ENCODE assay signal across 1 cellular context in genomic region chr1:186054013-186054412, GRCh38.
A peak's percentile ranks its signal among the peaks of the same experiment; 100 is the strongest.
TF ChIP-seq lines count a peak whose summit lies in the region.

No MANE protein-coding gene starts in this region.

TF ChIP-seq in K562, 482 proteins besides CTCF, POLR2A, EP300 and RAD21 (continued from another document and continues in another):
- TF ChIP-seq FOSL1 (tag; conservative IDR thresholded peaks at IDR 0.05) (no peak), FOXM1 (IDR thresholded peaks at IDR 0.05; ENCODE audit: low read depth) (no peak), FOXM1 (CRISPR knock-in tag; IDR thresholded peaks at IDR 0.05; ENCODE audit: low read depth) (no peak), POLR2AphosphoS2 (IDR thresholded peaks at IDR 0.05; ENCODE audit: low read length) (no peak), SNRNP70 (optimal IDR thresholded peaks at IDR 0.05; ENCODE audit: low read depth, low read length) (no peak), ZNF121 (CRISPR knock-in tag; conservative IDR thresholded peaks at IDR 0.05) (no peak), KHSRP (IDR thresholded peaks at IDR 0.05) (no peak), RBBP5 (IDR thresholded peaks at IDR 0.05; ENCODE audit: borderline replicate concordance, insufficient read depth, low read length, poor library complexity, severe bottlenecking) (no peak), WHSC1 (IDR thresholded peaks at IDR 0.05; ENCODE audit: low read length) (no peak), CEBPZ (IDR thresholded peaks at IDR 0.05; ENCODE audit: borderline replicate concordance, low read depth, low read length) (no peak), MYBL2 (IDR thresholded peaks at IDR 0.05; ENCODE audit: low read depth) (peak; percentile 44; the same call in 1 of the 2 replicates), MYBL2 (CRISPR knock-in tag; IDR thresholded peaks at IDR 0.05; ENCODE audit: borderline replicate concordance) (no peak), GABPB1 (CRISPR knock-in tag; IDR thresholded peaks at IDR 0.05) (no peak), GTF2E2 (tag; IDR thresholded peaks at IDR 0.05) (no peak), MBD1 (CRISPR knock-in tag; IDR thresholded peaks at IDR 0.05) (no peak), KDM5B (IDR thresholded peaks at IDR 0.05; ENCODE audit: insufficient replicate concordance, low read depth, low read length) (no peak), ZNF589 (CRISPR knock-in tag; IDR thresholded peaks at IDR 0.05; ENCODE audit: low read depth) (peak; percentile 53; the same call in 1 of the 2 replicates), NCOA2 (IDR thresholded peaks at IDR 0.05; ENCODE audit: partially characterized antibody in 2 of 2) (no peak), POLR3A (IDR thresholded peaks at IDR 0.05; ENCODE audit: borderline replicate concordance, extremely low read depth, insufficient read depth, insufficient read length) (no peak), TCFL5 (CRISPR knock-in tag; conservative IDR thresholded peaks at IDR 0.05) (no peak), ARID1B (IDR thresholded peaks at IDR 0.05) (no peak), NR2C1 (IDR thresholded peaks at IDR 0.05) (no peak), NR2C1 (tag; IDR thresholded peaks at IDR 0.05) (no peak), FOXJ2 (tag; IDR thresholded peaks at IDR 0.05) (no peak), CBFA2T3 (IDR thresholded peaks at IDR 0.05) (peak; percentile 49), TAL1 (IDR thresholded peaks at IDR 0.05) (peak; percentile 13; the same call in 1 of the 2 replicates), CCAR2 (IDR thresholded peaks at IDR 0.05; ENCODE audit: low read depth, low read length) (no peak), PRPF4 (IDR thresholded peaks at IDR 0.05; ENCODE audit: insufficient read depth, low read depth, low read length, poor library complexity, severe bottlenecking) (no peak), ZNF253 (CRISPR knock-in tag; conservative IDR thresholded peaks at IDR 0.05) (no peak), CBX3 (IDR thresholded peaks at IDR 0.05; ENCODE audit: borderline replicate concordance in 1 of 2, low read length in 2 of 2) (0 out of 3 replicates have a peak, but pooled peaks of 1 of the 2 experiments have one; percentile 22), LEF1 (IDR thresholded peaks at IDR 0.05) (no peak), ZNF764 (CRISPR knock-in tag; IDR thresholded peaks at IDR 0.05; ENCODE audit: low read depth) (no peak), SRSF7 (optimal IDR thresholded peaks at IDR 0.05; ENCODE audit: low read depth, low read length) (no peak), CAMTA2 (CRISPR knock-in tag; conservative IDR thresholded peaks at IDR 0.05) (no peak), ZBTB11 (CRISPR knock-in tag; IDR thresholded peaks at IDR 0.05) (no peak), CREB1 (IDR thresholded peaks at IDR 0.05) (no peak), CREB1 (CRISPR knock-in tag; IDR thresholded peaks at IDR 0.05) (no peak), ZFPM2 (CRISPR knock-in tag; IDR thresholded peaks at IDR 0.05) (no peak), MBD2 (IDR thresholded peaks at IDR 0.05; ENCODE audit: borderline replicate concordance, low read depth) (no peak), CBFA2T2 (conservative IDR thresholded peaks at IDR 0.05) (peak; percentile 22; the same call in 1 of the 2 replicates)
- TF ChIP-seq, protein P1, sequence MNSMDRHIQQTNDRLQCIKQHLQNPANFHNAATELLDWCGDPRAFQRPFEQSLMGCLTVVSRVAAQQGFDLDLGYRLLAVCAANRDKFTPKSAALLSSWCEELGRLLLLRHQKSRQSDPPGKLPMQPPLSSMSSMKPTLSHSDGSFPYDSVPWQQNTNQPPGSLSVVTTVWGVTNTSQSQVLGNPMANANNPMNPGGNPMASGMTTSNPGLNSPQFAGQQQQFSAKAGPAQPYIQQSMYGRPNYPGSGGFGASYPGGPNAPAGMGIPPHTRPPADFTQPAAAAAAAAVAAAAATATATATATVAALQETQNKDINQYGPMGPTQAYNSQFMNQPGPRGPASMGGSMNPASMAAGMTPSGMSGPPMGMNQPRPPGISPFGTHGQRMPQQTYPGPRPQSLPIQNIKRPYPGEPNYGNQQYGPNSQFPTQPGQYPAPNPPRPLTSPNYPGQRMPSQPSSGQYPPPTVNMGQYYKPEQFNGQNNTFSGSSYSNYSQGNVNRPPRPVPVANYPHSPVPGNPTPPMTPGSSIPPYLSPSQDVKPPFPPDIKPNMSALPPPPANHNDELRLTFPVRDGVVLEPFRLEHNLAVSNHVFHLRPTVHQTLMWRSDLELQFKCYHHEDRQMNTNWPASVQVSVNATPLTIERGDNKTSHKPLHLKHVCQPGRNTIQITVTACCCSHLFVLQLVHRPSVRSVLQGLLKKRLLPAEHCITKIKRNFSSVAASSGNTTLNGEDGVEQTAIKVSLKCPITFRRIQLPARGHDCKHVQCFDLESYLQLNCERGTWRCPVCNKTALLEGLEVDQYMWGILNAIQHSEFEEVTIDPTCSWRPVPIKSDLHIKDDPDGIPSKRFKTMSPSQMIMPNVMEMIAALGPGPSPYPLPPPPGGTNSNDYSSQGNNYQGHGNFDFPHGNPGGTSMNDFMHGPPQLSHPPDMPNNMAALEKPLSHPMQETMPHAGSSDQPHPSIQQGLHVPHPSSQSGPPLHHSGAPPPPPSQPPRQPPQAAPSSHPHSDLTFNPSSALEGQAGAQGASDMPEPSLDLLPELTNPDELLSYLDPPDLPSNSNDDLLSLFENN (IDR thresholded peaks at IDR 0.05; ENCODE audit: low read depth in 2 of 2, low read length in 2 of 2), result no peak
- TF ChIP-seq, protein P2, sequence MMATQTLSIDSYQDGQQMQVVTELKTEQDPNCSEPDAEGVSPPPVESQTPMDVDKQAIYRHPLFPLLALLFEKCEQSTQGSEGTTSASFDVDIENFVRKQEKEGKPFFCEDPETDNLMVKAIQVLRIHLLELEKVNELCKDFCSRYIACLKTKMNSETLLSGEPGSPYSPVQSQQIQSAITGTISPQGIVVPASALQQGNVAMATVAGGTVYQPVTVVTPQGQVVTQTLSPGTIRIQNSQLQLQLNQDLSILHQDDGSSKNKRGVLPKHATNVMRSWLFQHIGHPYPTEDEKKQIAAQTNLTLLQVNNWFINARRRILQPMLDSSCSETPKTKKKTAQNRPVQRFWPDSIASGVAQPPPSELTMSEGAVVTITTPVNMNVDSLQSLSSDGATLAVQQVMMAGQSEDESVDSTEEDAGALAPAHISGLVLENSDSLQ (IDR thresholded peaks at IDR 0.05), result peak; percentile 75
- TF ChIP-seq, protein P3, sequence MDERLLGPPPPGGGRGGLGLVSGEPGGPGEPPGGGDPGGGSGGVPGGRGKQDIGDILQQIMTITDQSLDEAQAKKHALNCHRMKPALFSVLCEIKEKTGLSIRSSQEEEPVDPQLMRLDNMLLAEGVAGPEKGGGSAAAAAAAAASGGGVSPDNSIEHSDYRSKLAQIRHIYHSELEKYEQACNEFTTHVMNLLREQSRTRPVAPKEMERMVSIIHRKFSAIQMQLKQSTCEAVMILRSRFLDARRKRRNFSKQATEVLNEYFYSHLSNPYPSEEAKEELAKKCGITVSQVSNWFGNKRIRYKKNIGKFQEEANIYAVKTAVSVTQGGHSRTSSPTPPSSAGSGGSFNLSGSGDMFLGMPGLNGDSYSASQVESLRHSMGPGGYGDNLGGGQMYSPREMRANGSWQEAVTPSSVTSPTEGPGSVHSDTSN (CRISPR knock-in tag; IDR thresholded peaks at IDR 0.05; ENCODE audit: low read depth), result no peak
- TF ChIP-seq, protein P3 (tag; conservative IDR thresholded peaks at IDR 0.05; ENCODE audit: low read depth), result peak; percentile 60
- TF ChIP-seq, protein P4, sequence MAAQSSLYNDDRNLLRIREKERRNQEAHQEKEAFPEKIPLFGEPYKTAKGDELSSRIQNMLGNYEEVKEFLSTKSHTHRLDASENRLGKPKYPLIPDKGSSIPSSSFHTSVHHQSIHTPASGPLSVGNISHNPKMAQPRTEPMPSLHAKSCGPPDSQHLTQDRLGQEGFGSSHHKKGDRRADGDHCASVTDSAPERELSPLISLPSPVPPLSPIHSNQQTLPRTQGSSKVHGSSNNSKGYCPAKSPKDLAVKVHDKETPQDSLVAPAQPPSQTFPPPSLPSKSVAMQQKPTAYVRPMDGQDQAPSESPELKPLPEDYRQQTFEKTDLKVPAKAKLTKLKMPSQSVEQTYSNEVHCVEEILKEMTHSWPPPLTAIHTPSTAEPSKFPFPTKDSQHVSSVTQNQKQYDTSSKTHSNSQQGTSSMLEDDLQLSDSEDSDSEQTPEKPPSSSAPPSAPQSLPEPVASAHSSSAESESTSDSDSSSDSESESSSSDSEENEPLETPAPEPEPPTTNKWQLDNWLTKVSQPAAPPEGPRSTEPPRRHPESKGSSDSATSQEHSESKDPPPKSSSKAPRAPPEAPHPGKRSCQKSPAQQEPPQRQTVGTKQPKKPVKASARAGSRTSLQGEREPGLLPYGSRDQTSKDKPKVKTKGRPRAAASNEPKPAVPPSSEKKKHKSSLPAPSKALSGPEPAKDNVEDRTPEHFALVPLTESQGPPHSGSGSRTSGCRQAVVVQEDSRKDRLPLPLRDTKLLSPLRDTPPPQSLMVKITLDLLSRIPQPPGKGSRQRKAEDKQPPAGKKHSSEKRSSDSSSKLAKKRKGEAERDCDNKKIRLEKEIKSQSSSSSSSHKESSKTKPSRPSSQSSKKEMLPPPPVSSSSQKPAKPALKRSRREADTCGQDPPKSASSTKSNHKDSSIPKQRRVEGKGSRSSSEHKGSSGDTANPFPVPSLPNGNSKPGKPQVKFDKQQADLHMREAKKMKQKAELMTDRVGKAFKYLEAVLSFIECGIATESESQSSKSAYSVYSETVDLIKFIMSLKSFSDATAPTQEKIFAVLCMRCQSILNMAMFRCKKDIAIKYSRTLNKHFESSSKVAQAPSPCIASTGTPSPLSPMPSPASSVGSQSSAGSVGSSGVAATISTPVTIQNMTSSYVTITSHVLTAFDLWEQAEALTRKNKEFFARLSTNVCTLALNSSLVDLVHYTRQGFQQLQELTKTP (IDR thresholded peaks at IDR 0.05; ENCODE audit: low read depth in 1 of 2, partially characterized antibody in 2 of 2), result no peak
